ENCODE assay signal across 34 cellular contexts in genomic region chr6:25781134-25781533, GRCh38. TPM values are rescaled to one million over a fixed set of nuclear protein-coding genes. Genes with fewer than 3 reads are reported as not detected.
"Had no signal": no experiment of that assay in that cellular context is flagged by ENCODE, and none has a peak within 500 bp of the region (broad histone marks: within the 10 kb centered on the region; RNA-seq: fewer than 3 reads in every experiment).

No MANE protein-coding gene starts in this region.

- ATAC-seq: effector memory CD8-positive, alpha-beta T cell; esophagus mucosa; gastrocnemius medialis; heart right ventricle; left lung; left ventricle myocardium superior; lower lobe of right lung; mucosa of descending colon; naive thymus-derived CD8-positive, alpha-beta T cell had no signal

- H3K9me3 ChIP-seq: esophagus squamous epithelium, gastrocnemius medialis, heart right ventricle, left lung, lower lobe of right lung, mucosa of descending colon had no signal

- H3K36me3 Mint-ChIP-seq: immature natural killer cell; mesothelial cell of epicardium; naive B cell; naive thymus-derived CD8-positive, alpha-beta T cell had no signal

- H3K36me3 ChIP-seq: esophagus squamous epithelium, gastrocnemius medialis, heart right ventricle, left lung, lower lobe of right lung had no signal

- H3K27ac ChIP-seq: coronary artery, dorsolateral prefrontal cortex, epithelial cell of prostate, esophagus squamous epithelium, gastrocnemius medialis, heart right ventricle, left lung, lower lobe of right lung had no signal

- DNase-seq: dermis blood vessel endothelial cell; dorsolateral prefrontal cortex; effector CD8-positive, alpha-beta T cell; effector memory CD8-positive, alpha-beta T cell; endodermal cell; erythroblast; esophagus squamous epithelium; foreskin fibroblast; foreskin melanocyte; gastrocnemius medialis; glutamatergic neuron; head of caudate nucleus; heart right ventricle; hippocampal formation; immature natural killer cell; islet precursor cell; kidney; kidney glomerular epithelial cell; left lung; left ventricle myocardium superior; lower lobe of right lung; mesenchymal stem cell; mucosa of descending colon; naive B cell; naive thymus-derived CD8-positive, alpha-beta T cell had no signal

- H3K27me3 ChIP-seq: esophagus squamous epithelium, gastrocnemius medialis, left lung had no signal

- H3K4me3 ChIP-seq: coronary artery, dorsolateral prefrontal cortex, esophagus squamous epithelium, gastrocnemius medialis, heart right ventricle, left lung, lower lobe of right lung, mucosa of descending colon had no signal

- H3K4me1 ChIP-seq: esophagus squamous epithelium, gastrocnemius medialis, heart right ventricle, left lung, lower lobe of right lung had no signal

- H3K27ac Mint-ChIP-seq: effector memory CD8-positive, alpha-beta T cell; endodermal cell; immature natural killer cell; mesothelial cell of epicardium; naive B cell; naive thymus-derived CD8-positive, alpha-beta T cell had no signal

- H3K9me3 Mint-ChIP-seq: effector memory CD8-positive, alpha-beta T cell; endodermal cell; immature natural killer cell; mesothelial cell of epicardium; naive B cell; naive thymus-derived CD8-positive, alpha-beta T cell had no signal

- H3K4me3 Mint-ChIP-seq: effector memory CD8-positive, alpha-beta T cell; endodermal cell; immature natural killer cell; mesothelial cell of epicardium; naive B cell; naive thymus-derived CD8-positive, alpha-beta T cell had no signal

- H3K4me1 Mint-ChIP-seq: endodermal cell; immature natural killer cell; naive B cell; naive thymus-derived CD8-positive, alpha-beta T cell had no signal

RNA-seq across cellular contexts. Expression of gene SLC17A4, which starts 26.6 kb away (rescaled TPM):
- total RNA-seq: dermis blood vessel endothelial cell; endodermal cell; esophagus mucosa; esophagus squamous epithelium; glomerular endothelial cell; heart right ventricle; left lung; left ventricle myocardium superior; lower leg skin; lower lobe of right lung; lung microvascular endothelial cell; mesothelial cell of epicardium; myocyte; naive thymus-derived CD8-positive, alpha-beta T cell had no signal

RNA-seq across cellular contexts. Expression of gene SLC17A1, which starts 50.7 kb away (rescaled TPM):
- total RNA-seq: dermis blood vessel endothelial cell; dorsolateral prefrontal cortex; endodermal cell; esophagus mucosa; esophagus squamous epithelium; gastrocnemius medialis; glomerular endothelial cell; heart right ventricle; left lung; left ventricle myocardium superior; lower leg skin; lower lobe of right lung; lung microvascular endothelial cell; mesenteric fat pad; mesothelial cell of epicardium; mucosa of descending colon; myocyte; naive thymus-derived CD8-positive, alpha-beta T cell had no signal
